21 cellular contexts compared by ENCODE assay signal in the genomic region with DNA sequence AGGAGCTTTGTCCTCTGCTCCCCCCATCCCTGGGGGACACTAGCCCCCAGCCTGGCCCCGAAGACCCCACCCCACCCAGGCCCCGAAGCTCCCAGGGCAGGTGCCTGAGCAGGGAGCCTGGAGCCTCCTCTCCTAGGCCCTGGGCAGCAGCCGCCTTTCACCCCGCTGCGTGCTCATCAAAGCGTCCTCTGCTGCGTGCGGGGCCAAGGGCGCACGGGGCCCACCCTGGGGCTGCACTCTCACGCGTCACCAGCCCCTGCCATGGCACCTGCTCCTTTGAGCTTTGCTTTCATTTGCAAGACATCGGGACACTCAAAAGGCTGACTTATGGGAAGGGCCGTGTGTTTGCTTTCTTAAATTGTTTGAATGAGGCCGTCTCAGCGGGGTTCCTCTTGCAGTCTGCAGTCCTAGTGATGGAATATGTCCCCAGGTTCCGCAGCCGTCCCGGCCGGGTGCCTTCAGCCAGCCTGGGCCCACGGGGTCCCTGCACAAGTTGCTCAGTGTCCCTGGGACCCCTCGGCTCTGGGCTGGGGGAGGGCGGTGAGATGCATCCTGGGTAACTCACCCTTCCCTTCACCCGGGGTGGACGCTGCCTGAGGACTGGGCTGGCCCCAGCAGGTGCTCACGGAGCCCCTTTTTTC. TPM values are rescaled to one million over a fixed set of nuclear protein-coding genes. Genes with fewer than 3 reads are reported as not detected.
A peak's percentile ranks its signal among the peaks of the same experiment; 100 is the strongest.
DNase-seq lines count a peak whose midpoint lies in the region; ATAC-seq, FAIRE-seq and TF ChIP-seq lines count a peak whose summit lies in the region.
"Had no signal": no experiment of that assay in that cellular context is flagged by ENCODE, and none has a peak within 500 bp of the region (broad histone marks: within the 10 kb centered on the region; RNA-seq: fewer than 3 reads in every experiment).

No MANE protein-coding gene starts in this region.

- no peak overlapping the region for H2AFZ ChIP-seq in K562 (ENCODE audit: low read depth, low read length)
- H2AFZ ChIP-seq: GM23248 had no signal

- H3K36me3 ChIP-seq in BLaER1 treated with 17β-estradiol and CSF1 and Interleukin-3, amounts not matched to agents 10 nM and 100 nM: 0 out of 22 replicates have a peak, but pooled peaks cover 0 to 3% (median 0%) of the 10 kb centered on the region in 11 experiments
- H3K36me3 ChIP-seq in HUES6 (ENCODE audit: control insufficient read depth, insufficient read depth, low read length): peaks cover 77% of the 10 kb centered on the region
- peaks cover 3% of the 10 kb centered on the region; the same call in 1 of the 3 replicates for H3K36me3 ChIP-seq in K562 (ENCODE audit: control insufficient read depth, insufficient read depth, low read length)
- peaks cover 6% of the 10 kb centered on the region for H3K36me3 ChIP-seq in mesendoderm (ENCODE audit: control insufficient read depth, insufficient read depth, low read length)
- H3K36me3 ChIP-seq in heart right ventricle: peaks cover 0 to 73% (median 5%) of the 10 kb centered on the region in 9 donors
- H3K36me3 ChIP-seq: BE2C, breast epithelium had no signal

- H4K8ac ChIP-seq in mesendoderm (ENCODE audit: low read depth, low read length): no peak overlapping the region

- H3K9me1 ChIP-seq in K562 (ENCODE audit: control insufficient read depth, insufficient read depth, low read length): no peaks in the 10 kb centered on the region

- BruUV-seq in K562 (replicated peaks; lab: Mats Ljungman, UMichigan): no TSS peak

- TF ChIP-seq POLR2A in K562 (conservative IDR thresholded peaks at IDR 0.05): no peak

- H4K5ac ChIP-seq in mesendoderm (ENCODE audit: low read length): no peak overlapping the region

- peaks cover 13 to 62% (median 54%) of the 10 kb centered on the region in 10 experiments for H3K4me1 ChIP-seq in BLaER1 treated with 17β-estradiol and CSF1 and Interleukin-3, amounts not matched to agents 10 nM and 100 nM
- H3K4me1 ChIP-seq in HUES6 (ENCODE audit: control insufficient read depth, insufficient read depth, low read length) (peaks cover 30% of the 10 kb centered on the region), K562 (replicated peaks in 1 of 2; ENCODE audit: control insufficient read depth in 2 of 2, insufficient read depth in 2 of 2, low read length in 2 of 2) (peaks cover 0 to 68% of the 10 kb centered on the region in 2 experiments; a peak in 2 of 5 replicates), mesendoderm (ENCODE audit: control insufficient read depth, low read depth, low read length) (no peaks in the 10 kb centered on the region), heart right ventricle (no peaks in the 10 kb centered on the region)
- H3K4me1 ChIP-seq: BE2C, breast epithelium had no signal

- H3K23ac ChIP-seq in mesendoderm (ENCODE audit: low read length): no peak overlapping the region

- H3K4me3 ChIP-seq in BLaER1 treated with 17β-estradiol and CSF1 and Interleukin-3, amounts not matched to agents 10 nM and 100 nM: no peak overlapping the region
- H3K4me3 ChIP-seq in HUES6 (ENCODE audit: low read depth, low read length): no peak overlapping the region
- no peak overlapping the region for H3K4me3 ChIP-seq in K562
- no peak overlapping the region for H3K4me3 ChIP-seq in mesendoderm (ENCODE audit: low read length)
- no peak overlapping the region for H3K4me3 ChIP-seq in heart right ventricle
- H3K4me3 ChIP-seq: breast epithelium, coronary artery, GM23248, skin epidermis had no signal

- H2BK15ac ChIP-seq in mesendoderm (replicated peaks; ENCODE audit: low read depth): no peak overlapping the region

- no peak overlapping the region for H3K56ac ChIP-seq in mesendoderm (ENCODE audit: low read length)

- H2BK120ac ChIP-seq in mesendoderm (ENCODE audit: low read depth, low read length): no peak overlapping the region

- intact Hi-C loops in K562 (cut with micrococcal nuclease) (no loop called here), heart right ventricle (cut with DNase I) (loop anchor here in 1 of 10 donors (10.0 kb wide), 1 partner anchor 106 kb away; no protein-coding TSS in a partner anchor)

- H2BK5ac ChIP-seq in mesendoderm (ENCODE audit: low read length): no peak overlapping the region

- H3K9me3 ChIP-seq in BLaER1 treated with 17β-estradiol and CSF1 and Interleukin-3, amounts not matched to agents 10 nM and 100 nM (replicated peaks in 1 of 11): no peaks in the 10 kb centered on the region
- H3K9me3 ChIP-seq in HUES6 (ENCODE audit: control insufficient read depth, insufficient read depth, low read depth, low read length): no peaks in the 10 kb centered on the region
- no peaks in the 10 kb centered on the region; the same call in 1 of the 2 replicates for H3K9me3 ChIP-seq in K562 (replicated peaks; ENCODE audit: control insufficient read depth, insufficient read depth, low read depth, low read length)
- H3K9me3 ChIP-seq in heart right ventricle: no peaks in the 10 kb centered on the region
- H3K9me3 ChIP-seq: BE2C, breast epithelium, SK-N-SH had no signal

- DNase-seq in K562 (ENCODE audit: extremely low read depth in 1 of 4, low spot score in 3 of 4) (no peak), mesendoderm (no peak), heart right ventricle (no peak), HuH-7.5 (ENCODE audit: low spot score) (no peak), A172 (ENCODE audit: low spot score) (no peak)
- DNase-seq: activated naive CD4-positive, alpha-beta T cell; activated T-cell treated with anti-CD3 and anti-CD28 coated beads, Interleukin-2, amount 50 U/mL, for 4 hours; BE2C; DMS79; GM23248; mammary epithelial cell; NCI-H2171 treated with DMSO at 0.1 percent for 48 hours; NCI-H774; SK-N-SH; T-helper 17 cell had no signal

- 53% methylated on average over 22 of the region's 26 CpGs for WGBS in K562 (ENCODE audit: insufficient coverage, low coverage, missing lambda C conversion rate)
- WGBS in mesendoderm (ENCODE audit: extremely low coverage, insufficient coverage, low lambda C conversion rate): no CpG with 5 or more reads among the region's 26 CpGs
- 91 to 92% methylated on average over 26 of the region's 26 CpGs for WGBS in heart right ventricle, 2 donors

- no peak overlapping the region for H2AK5ac ChIP-seq in mesendoderm (ENCODE audit: low read length)

- in situ Hi-C loops in K562 (cut with MboI): no loop called here

- TF ChIP-seq CTCF in K562 (IDR thresholded peaks at IDR 0.05 in 2 of 3, conservative IDR thresholded peaks at IDR 0.05 in 1 of 3; ENCODE audit: insufficient read depth in 2 of 3, low read depth in 1 of 3, low read length in 3 of 3): no peak
- no peak for TF ChIP-seq CTCF in heart right ventricle (IDR thresholded peaks at IDR 0.05)

- H3K4ac ChIP-seq in mesendoderm (ENCODE audit: low read depth, low read length): no peak overlapping the region

- H3K27ac ChIP-seq in BLaER1 treated with 17β-estradiol and CSF1 and Interleukin-3, amounts not matched to agents 10 nM and 100 nM: no peak overlapping the region
- H3K27ac ChIP-seq in HUES6 (ENCODE audit: low read depth, low read length) (peak overlapping the region; percentile 43; the same call in 1 of the 2 replicates), K562 (ENCODE audit: extremely low read depth, low read depth, low read length) (no peak overlapping the region), mesendoderm (ENCODE audit: low read depth, low read length) (no peak overlapping the region), heart right ventricle (no peak overlapping the region)
- H3K27ac ChIP-seq: breast epithelium, coronary artery, GM23248, skin epidermis had no signal

- H3K79me2 ChIP-seq in K562 (ENCODE audit: control insufficient read depth, insufficient read depth, low read length): no peaks in the 10 kb centered on the region
- no peaks in the 10 kb centered on the region for H3K79me2 ChIP-seq in mesendoderm (ENCODE audit: control insufficient read depth, insufficient read depth, low read length)

- peak overlapping the region; percentile 33 to 67 (median 52) for H3K4me2 ChIP-seq in BLaER1 treated with 17β-estradiol and CSF1 and Interleukin-3, amounts not matched to agents 10 nM and 100 nM
- no peak overlapping the region for H3K4me2 ChIP-seq in K562 (ENCODE audit: insufficient read depth, low read length)
- no peak overlapping the region for H3K4me2 ChIP-seq in mesendoderm (ENCODE audit: low read length)
- H3K4me2 ChIP-seq: SK-N-SH had no signal

- no peak for TF ChIP-seq EP300 in K562 (IDR thresholded peaks at IDR 0.05; ENCODE audit: low read length)

- no peak for FAIRE-seq in K562 (lab: Jason Lieb, UNC)

- POLR2A ChIA-PET in K562 (lab: Yijun Ruan, JAX): no interaction called here

- H4K20me1 ChIP-seq in BLaER1 treated with 17β-estradiol and CSF1 and Interleukin-3, amounts not matched to agents 10 nM and 100 nM: no peaks in the 10 kb centered on the region; a peak in 2 of 22 replicates
- H4K20me1 ChIP-seq in K562 (replicated peaks; ENCODE audit: control insufficient read depth, insufficient read depth, low read length): no peaks in the 10 kb centered on the region; the same call in 1 of the 2 replicates

- H3K27me3 ChIP-seq in BLaER1 treated with 17β-estradiol and CSF1 and Interleukin-3, amounts not matched to agents 10 nM and 100 nM: no peaks in the 10 kb centered on the region
- no peaks in the 10 kb centered on the region for H3K27me3 ChIP-seq in HUES6 (ENCODE audit: control insufficient read depth, insufficient read depth, low read length)
- no peaks in the 10 kb centered on the region for H3K27me3 ChIP-seq in K562 (ENCODE audit: control insufficient read depth in 2 of 2, insufficient read depth in 2 of 2, low read length in 2 of 2)
- H3K27me3 ChIP-seq in mesendoderm (ENCODE audit: insufficient read depth, low read length, poor library complexity): no peaks in the 10 kb centered on the region
- no peaks in the 10 kb centered on the region for H3K27me3 ChIP-seq in heart right ventricle
- H3K27me3 ChIP-seq: BE2C, breast epithelium had no signal

- H3K18ac ChIP-seq in mesendoderm (ENCODE audit: low read length): peak overlapping the region; percentile 6

- CTCF ChIA-PET in K562 (lab: Yijun Ruan, JAX; ENCODE audit: low intra/inter-chr PET ratio): no interaction called here

- no peak for ATAC-seq in K562
- no peak for ATAC-seq in heart right ventricle
- no peak for ATAC-seq in esophagus mucosa
- ATAC-seq: activated T-cell treated with anti-CD3 and anti-CD28 coated beads, Interleukin-2, amount 50 U/mL, for 4 hours; T-helper 17 cell had no signal

- H3K79me1 ChIP-seq in mesendoderm (ENCODE audit: low read length): no peaks in the 10 kb centered on the region

- TF ChIP-seq RAD21 in K562 (CRISPR knock-in tag; conservative IDR thresholded peaks at IDR 0.05 in 1 of 2, IDR thresholded peaks at IDR 0.05 in 1 of 2): no peak

- H3K9ac ChIP-seq in BLaER1 treated with 17β-estradiol and CSF1 and Interleukin-3, amounts not matched to agents 10 nM and 100 nM: 0 out of 22 replicates have a peak overlapping the region, but pooled peaks of 2 of the 11 experiments have one; percentile 7 to 13
- no peak overlapping the region for H3K9ac ChIP-seq in HUES6 (ENCODE audit: low read length)
- H3K9ac ChIP-seq in K562 (ENCODE audit: insufficient read depth in 1 of 2, low read depth in 2 of 2, low read length in 2 of 2): no peak overlapping the region
- H3K9ac ChIP-seq in mesendoderm (ENCODE audit: low read length): no peak overlapping the region
- H3K9ac ChIP-seq: GM23248, SK-N-SH had no signal

RNA-seq across cellular contexts. Expression of gene SLC19A1, which starts 53.3 kb away (rescaled TPM):
- 43.8 and 108 TPM in 2 replicates for total RNA-seq in K562 (2011; cell fraction: chromatin; rRNA removed; ENCODE audit: low replicate concordance)
- 90.5 and 93.4 TPM in 2 replicates for total RNA-seq in K562 (2011; cell fraction: nucleolus; rRNA removed)
- total RNA-seq in K562 (2011; cell fraction: nucleoplasm; rRNA removed): 52.4 and 63.7 TPM in 2 replicates
- total RNA-seq in K562 (2014; rRNA removed) (34.7 and 41.3 TPM in 2 replicates), K562 (2014; rRNA removed; fragmentation: Illumina TruSeq; extraction: Trizol) (8.0 and 8.7 TPM in 2 replicates), K562 (2015; rRNA removed; fragmentation: Illumina TruSeq; extraction: Trizol) (18.8 and 21.4 TPM in 2 replicates), K562 (2021) (88.7 and 91.3 TPM in 2 replicates), heart right ventricle (1 to 10 TPM; 1.5 to 8.5 (median 3.5) TPM), esophagus mucosa (3.1 TPM)
- polyA plus RNA-seq in K562 (2011; rRNA removed) (11.5 and 24.6 TPM in 2 replicates), K562 (2014; fragmentation: Illumina TruSeq; extraction: Trizol) (12.0 and 24.5 TPM in 2 replicates), K562 (2014; fragmentation: Nextera tagmentation; extraction: Ambion mirVana) (1 to 10 TPM in 1 of 2 experiments, under 1 TPM in 1; 0.65 to 2.3 TPM), K562 (2014; rRNA removed) (36.6 and 50.8 TPM in 2 replicates), heart right ventricle (1 to 10 TPM; 3.8 to 7.2 TPM)
- 20.4 and 78.6 TPM in 2 replicates for polyA plus RNA-seq in K562 (2011; cell fraction: cytosol; rRNA removed)
- polyA plus RNA-seq in K562 (2011; cell fraction: nucleus; rRNA removed): 49.9 and 126 TPM in 2 replicates
- 20.5 and 34.6 TPM in 2 replicates for polyA plus RNA-seq in K562 (2012)
- 11.9 and 16.0 TPM in 2 replicates for polyA minus RNA-seq in K562 (2011; rRNA and poly(A)+ RNA removed)
- polyA minus RNA-seq in K562 (2011; cell fraction: cytosol; rRNA and poly(A)+ RNA removed): 41.4 and 45.6 TPM in 2 replicates
- 23.3 TPM in 2 replicates for polyA minus RNA-seq in K562 (2011; cell fraction: nucleus; rRNA and poly(A)+ RNA removed)
- polyA plus RNA-seq in mesendoderm (2013, experiment 1 of 2): 26.2 TPM
- 27.0 TPM for polyA plus RNA-seq in mesendoderm (2013, experiment 2 of 2)
- 21.2 and 22.3 TPM in 2 replicates for total RNA-seq in A172 (2014; rRNA removed; shearing (Covaris generic))

Comparison
In these comparisons a context has a peak if more than half of its experiments do, and no peak if none do; other contexts are left out.
1. H3K4me2 ChIP-seq: peak in BLaER1 treated with 17β-estradiol and CSF1 and Interleukin-3, amounts not matched to agents 10 nM and 100 nM (11 of 11); none in K562 (single experiment) and mesendoderm (single experiment).